9 cellular contexts compared by ENCODE assay signal in genomic region chr5:97838214-97838613, GRCh38.
DNase-seq lines count a peak whose midpoint lies in the region; ATAC-seq and TF ChIP-seq lines count a peak whose summit lies in the region.
"Had no signal": no experiment of that assay in that cellular context is flagged by ENCODE, and none has a peak within 500 bp of the region (broad histone marks: within the 10 kb centered on the region; RNA-seq: fewer than 3 reads in every experiment).

No MANE protein-coding gene starts in this region.

- H3K9me3 ChIP-seq in AG04450 (ENCODE audit: control insufficient read depth, insufficient read depth, low read length) (no peaks in the 10 kb centered on the region), OCI-LY7 (ENCODE audit: low read length) (no peaks in the 10 kb centered on the region)

- CTCF ChIA-PET in AG04450 (lab: Charles Lee) (interaction anchor here (0.6 kb wide), 1 partner anchor 34 kb away, joined by 3 read pairs; no protein-coding TSS in a partner anchor), T-cell (lab: Charles Lee) (no interaction called here), OCI-LY7 (lab: Charles Lee; ENCODE audit: unreplicated experiment) (no interaction called here)

- H3K36me3 Mint-ChIP-seq in T-cell = no peaks in the 10 kb centered on the region
- H3K36me3 Mint-ChIP-seq: activated naive CD8-positive, alpha-beta T cell treated with anti-CD3 and anti-CD28 coated beads, Interleukin-2, amount 10 ng/mL, durations not matched to agents 7 days and 5 days had no signal

- intact Hi-C loops in OCI-LY7 (cut with micrococcal nuclease; ENCODE audit: unreplicated experiment) = no loop called here

- H3K9me2 ChIP-seq in OCI-LY7 (ENCODE audit: insufficient read depth, low read length) = no peaks in the 10 kb centered on the region

- H3K4me3 Mint-ChIP-seq in T-cell = no peak overlapping the region
- H3K4me3 Mint-ChIP-seq: activated naive CD8-positive, alpha-beta T cell treated with anti-CD3 and anti-CD28 coated beads, Interleukin-2, amount 10 ng/mL, durations not matched to agents 7 days and 5 days had no signal

- DNase-seq in AG04450 (ENCODE audit: low read depth, low spot score) = peak; percentile 86
- DNase-seq in SW 1271 (lab: John Stamatoyannopoulos, UW) = peak; percentile 81 to 98
- peak; percentile 94 for DNase-seq in non-pigmented ciliary epithelial cell (ENCODE audit: low read depth)
- no peak for DNase-seq in T-cell
- no peak for DNase-seq in amygdala (lab: John Stamatoyannopoulos, UW)
- no peak for DNase-seq in OCI-LY7 (ENCODE audit: low spot score)
- DNase-seq: activated naive CD8-positive, alpha-beta T cell treated with anti-CD3 and anti-CD28 coated beads, Interleukin-2, amount 10 ng/mL, durations not matched to agents 7 days and 5 days had no signal

- TF ChIP-seq CTCF in AG04450 (IDR thresholded peaks at IDR 0.05; ENCODE audit: low read depth, low read length) (no peak), OCI-LY7 (conservative IDR thresholded peaks at IDR 0.05; ENCODE audit: low read length) (no peak)

- H2AFZ ChIP-seq in OCI-LY7 (ENCODE audit: low read length) = no peak overlapping the region

- H3K9me3 Mint-ChIP-seq in T-cell = no peaks in the 10 kb centered on the region
- H3K9me3 Mint-ChIP-seq: activated naive CD8-positive, alpha-beta T cell treated with anti-CD3 and anti-CD28 coated beads, Interleukin-2, amount 10 ng/mL, durations not matched to agents 7 days and 5 days had no signal

- H3K27me3 Mint-ChIP-seq in T-cell = peaks cover 0 to 2% of the 10 kb centered on the region in 2 donors
- H3K27me3 Mint-ChIP-seq: activated naive CD8-positive, alpha-beta T cell treated with anti-CD3 and anti-CD28 coated beads, Interleukin-2, amount 10 ng/mL, durations not matched to agents 7 days and 5 days had no signal

- no peaks in the 10 kb centered on the region for H3K79me2 ChIP-seq in OCI-LY7 (ENCODE audit: insufficient read depth, low read depth, low read length)

- H3K4me1 Mint-ChIP-seq in T-cell = no peaks in the 10 kb centered on the region

- no TSS peak for BruUV-seq in OCI-LY7 (replicated peaks; lab: Mats Ljungman, UMichigan)

- ATAC-seq in GM19351 (IDR thresholded peaks at IDR 0.05; ENCODE audit: unreplicated experiment) = peak; percentile 92
- peak; percentile 98 for ATAC-seq in HG03159 (IDR thresholded peaks at IDR 0.05; ENCODE audit: unreplicated experiment)
- no peak for ATAC-seq in T-cell (replicated peaks in 1 of 4)

- H3K27ac Mint-ChIP-seq in T-cell = no peak overlapping the region
- H3K27ac Mint-ChIP-seq: activated naive CD8-positive, alpha-beta T cell treated with anti-CD3 and anti-CD28 coated beads, Interleukin-2, amount 10 ng/mL, durations not matched to agents 7 days and 5 days had no signal

- no peaks in the 10 kb centered on the region for H3K27me3 ChIP-seq in AG04450 (ENCODE audit: control insufficient read depth, insufficient read depth, low read length)

- H3K36me3 ChIP-seq in OCI-LY7 (ENCODE audit: insufficient read depth, low read length) = no peaks in the 10 kb centered on the region

- H3K4me3 ChIP-seq in AG04450 (ENCODE audit: low read depth, low read length) (no peak overlapping the region), OCI-LY7 (ENCODE audit: low read depth, low read length, poor library complexity, severe bottlenecking) (no peak overlapping the region)

- H4K20me1 ChIP-seq in OCI-LY7 (ENCODE audit: insufficient read depth, low read length) = no peaks in the 10 kb centered on the region

- H3K4me2 ChIP-seq in OCI-LY7 (ENCODE audit: low read length) = no peak overlapping the region

- H3K27ac ChIP-seq in AG04450 (ENCODE audit: low read depth, low read length) (no peak overlapping the region), OCI-LY7 (ENCODE audit: low read depth, low read length, poor library complexity, severe bottlenecking) (no peak overlapping the region)

- H3K4me1 ChIP-seq in OCI-LY7 (ENCODE audit: insufficient read depth, low read length, poor library complexity, severe bottlenecking) = no peaks in the 10 kb centered on the region

- POLR2A ChIA-PET in AG04450 (lab: Yijun Ruan, JAX) (no interaction called here), T-cell (lab: Charles Lee) (no interaction called here), OCI-LY7 (lab: Charles Lee) (no interaction called here)

Comparison
In these comparisons a context has a peak if more than half of its experiments do, and no peak if none do; other contexts are left out.
1. DNase-seq: peak in AG04450 (single experiment), SW 1271 (2 of 2) and non-pigmented ciliary epithelial cell (single experiment); none in T-cell (0 of 34), amygdala (0 of 56) and OCI-LY7 (single experiment).
2. ATAC-seq: peak in GM19351 (single experiment) and HG03159 (single experiment); none in T-cell (0 of 4).